1 cellular context compared by ENCODE assay signal in genomic region chr15:35944945-35945344, GRCh38.
TF ChIP-seq lines count a peak whose summit lies in the region.

No MANE protein-coding gene starts in this region.

TF ChIP-seq in GM12878, 131 proteins besides CTCF, POLR2A, EP300 and RAD21 (continued from another document):
- TF ChIP-seq NR2C2 (IDR thresholded peaks at IDR 0.05; ENCODE audit: borderline replicate concordance, control insufficient read depth, insufficient read length, low read depth): no peak
- no peak for TF ChIP-seq TCF7 (IDR thresholded peaks at IDR 0.05; ENCODE audit: borderline replicate concordance)
- TF ChIP-seq YBX1 (IDR thresholded peaks at IDR 0.05): no peak
- TF ChIP-seq BMI1 (IDR thresholded peaks at IDR 0.05; ENCODE audit: borderline replicate concordance): no peak
